ENCODE assay signal across 2 cellular contexts in the genomic region with DNA sequence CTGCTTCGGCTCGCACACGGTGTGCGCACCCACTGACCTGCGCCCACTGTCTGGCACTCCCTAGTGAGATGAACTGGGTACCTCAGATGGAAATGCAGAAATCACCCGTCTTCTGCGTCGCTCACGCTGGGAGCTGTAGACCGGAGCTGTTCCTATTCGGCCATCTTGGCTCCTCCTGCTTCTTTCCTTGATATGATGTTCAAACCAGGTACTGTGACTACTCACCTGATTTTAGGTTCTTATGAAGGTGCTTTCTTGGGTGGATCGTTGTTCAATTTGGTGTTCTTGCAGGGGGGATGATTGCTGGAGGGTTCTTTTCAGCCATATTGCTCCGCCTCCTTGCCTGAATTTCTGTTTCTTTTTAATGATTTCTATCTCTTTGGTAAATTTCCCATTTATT.
A peak's percentile ranks its signal among the peaks of the same experiment; 100 is the strongest.
TF ChIP-seq lines count a peak whose summit lies in the region.
"Not testable (repeated sequence)": the region's sequence is repeated elsewhere in the genome, so short reads cannot be mapped to it uniquely, and the experiment has no call there.

No MANE protein-coding gene starts in this region.

TF ChIP-seq in HEK293, 187 proteins besides CTCF, POLR2A, EP300 and RAD21:
- TF ChIP-seq YY1 (tag by site-specific recombination; IDR thresholded peaks at IDR 0.05), result peak; percentile 62; the same call in 1 of the 2 replicates

TF ChIP-seq in K562, 482 proteins besides CTCF, POLR2A, EP300 and RAD21 (continues in another document):
- TF ChIP-seq MGA (IDR thresholded peaks at IDR 0.05), result peak; percentile 35
- TF ChIP-seq MLLT1 (IDR thresholded peaks at IDR 0.05), result peak in 1 of 2 experiments; percentile 26; a peak in 1 of 4 replicates
- TF ChIP-seq NFRKB (IDR thresholded peaks at IDR 0.05; ENCODE audit: low read depth), result peak; percentile 98
- TF ChIP-seq NFIC (IDR thresholded peaks at IDR 0.05), result 0 out of 2 replicates have a peak, but pooled peaks have one; percentile 18
- TF ChIP-seq TAF9B (IDR thresholded peaks at IDR 0.05; ENCODE audit: partially characterized antibody), result peak; percentile 85
- TF ChIP-seq ZEB2 (IDR thresholded peaks at IDR 0.05), result peak; percentile 70
- 0 out of 4 replicates have a peak, but pooled peaks of 1 of the 2 experiments have one; percentile 21 for TF ChIP-seq MAZ (CRISPR knock-in tag; conservative IDR thresholded peaks at IDR 0.05 in 1 of 2, IDR thresholded peaks at IDR 0.05 in 1 of 2)
- peak; percentile 18; the same call in 1 of the 2 replicates for TF ChIP-seq DPF2 (IDR thresholded peaks at IDR 0.05)
- not testable (repeated sequence) for TF ChIP-seq ATF1, NR2C2 (CRISPR knock-in tag; IDR thresholded peaks at IDR 0.05)
- TF ChIP-seq ATF1 (tag; IDR thresholded peaks at IDR 0.05), result 0 out of 2 replicates have a peak, but pooled peaks have one; percentile 20
- peak in 1 of 3 experiments; percentile 79 for TF ChIP-seq YY1 (IDR thresholded peaks at IDR 0.05; ENCODE audit: borderline replicate concordance in 1 of 3, control insufficient read depth in 1 of 3, extremely low read depth in 1 of 3, insufficient read depth in 3 of 3, insufficient read length in 1 of 3, insufficient replicate concordance in 2 of 3, low read depth in 1 of 3, low read length in 2 of 3)
- TF ChIP-seq, protein P1, sequence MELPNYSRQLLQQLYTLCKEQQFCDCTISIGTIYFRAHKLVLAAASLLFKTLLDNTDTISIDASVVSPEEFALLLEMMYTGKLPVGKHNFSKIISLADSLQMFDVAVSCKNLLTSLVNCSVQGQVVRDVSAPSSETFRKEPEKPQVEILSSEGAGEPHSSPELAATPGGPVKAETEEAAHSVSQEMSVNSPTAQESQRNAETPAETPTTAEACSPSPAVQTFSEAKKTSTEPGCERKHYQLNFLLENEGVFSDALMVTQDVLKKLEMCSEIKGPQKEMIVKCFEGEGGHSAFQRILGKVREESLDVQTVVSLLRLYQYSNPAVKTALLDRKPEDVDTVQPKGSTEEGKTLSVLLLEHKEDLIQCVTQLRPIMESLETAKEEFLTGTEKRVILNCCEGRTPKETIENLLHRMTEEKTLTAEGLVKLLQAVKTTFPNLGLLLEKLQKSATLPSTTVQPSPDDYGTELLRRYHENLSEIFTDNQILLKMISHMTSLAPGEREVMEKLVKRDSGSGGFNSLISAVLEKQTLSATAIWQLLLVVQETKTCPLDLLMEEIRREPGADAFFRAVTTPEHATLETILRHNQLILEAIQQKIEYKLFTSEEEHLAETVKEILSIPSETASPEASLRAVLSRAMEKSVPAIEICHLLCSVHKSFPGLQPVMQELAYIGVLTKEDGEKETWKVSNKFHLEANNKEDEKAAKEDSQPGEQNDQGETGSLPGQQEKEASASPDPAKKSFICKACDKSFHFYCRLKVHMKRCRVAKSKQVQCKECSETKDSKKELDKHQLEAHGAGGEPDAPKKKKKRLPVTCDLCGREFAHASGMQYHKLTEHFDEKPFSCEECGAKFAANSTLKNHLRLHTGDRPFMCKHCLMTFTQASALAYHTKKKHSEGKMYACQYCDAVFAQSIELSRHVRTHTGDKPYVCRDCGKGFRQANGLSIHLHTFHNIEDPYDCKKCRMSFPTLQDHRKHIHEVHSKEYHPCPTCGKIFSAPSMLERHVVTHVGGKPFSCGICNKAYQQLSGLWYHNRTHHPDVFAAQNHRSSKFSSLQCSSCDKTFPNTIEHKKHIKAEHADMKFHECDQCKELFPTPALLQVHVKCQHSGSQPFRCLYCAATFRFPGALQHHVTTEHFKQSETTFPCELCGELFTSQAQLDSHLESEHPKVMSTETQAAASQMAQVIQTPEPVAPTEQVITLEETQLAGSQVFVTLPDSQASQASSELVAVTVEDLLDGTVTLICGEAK (IDR thresholded peaks at IDR 0.05), result peak; percentile 55
- TF ChIP-seq, protein P1 (CRISPR knock-in tag; IDR thresholded peaks at IDR 0.05), result not testable (repeated sequence)
- peak; percentile 34 to 47; a peak in 1 of 4 replicates for TF ChIP-seq NRF1 (conservative IDR thresholded peaks at IDR 0.05 in 1 of 2, IDR thresholded peaks at IDR 0.05 in 1 of 2)
- peak; percentile 38; the same call in 1 of the 2 replicates for TF ChIP-seq NR2C2 (tag; IDR thresholded peaks at IDR 0.05)
- 0 out of 2 replicates have a peak, but pooled peaks have one; percentile 30 for TF ChIP-seq CHAMP1 (IDR thresholded peaks at IDR 0.05)
- peak; percentile 30; the same call in 1 of the 2 replicates for TF ChIP-seq CREB3L1 (IDR thresholded peaks at IDR 0.05; ENCODE audit: borderline replicate concordance, low read depth)
- peak; percentile 56; the same call in 1 of the 2 replicates for TF ChIP-seq SMARCA5 (IDR thresholded peaks at IDR 0.05)
